ENCODE assay signal across 8 cellular contexts in the genomic region with DNA sequence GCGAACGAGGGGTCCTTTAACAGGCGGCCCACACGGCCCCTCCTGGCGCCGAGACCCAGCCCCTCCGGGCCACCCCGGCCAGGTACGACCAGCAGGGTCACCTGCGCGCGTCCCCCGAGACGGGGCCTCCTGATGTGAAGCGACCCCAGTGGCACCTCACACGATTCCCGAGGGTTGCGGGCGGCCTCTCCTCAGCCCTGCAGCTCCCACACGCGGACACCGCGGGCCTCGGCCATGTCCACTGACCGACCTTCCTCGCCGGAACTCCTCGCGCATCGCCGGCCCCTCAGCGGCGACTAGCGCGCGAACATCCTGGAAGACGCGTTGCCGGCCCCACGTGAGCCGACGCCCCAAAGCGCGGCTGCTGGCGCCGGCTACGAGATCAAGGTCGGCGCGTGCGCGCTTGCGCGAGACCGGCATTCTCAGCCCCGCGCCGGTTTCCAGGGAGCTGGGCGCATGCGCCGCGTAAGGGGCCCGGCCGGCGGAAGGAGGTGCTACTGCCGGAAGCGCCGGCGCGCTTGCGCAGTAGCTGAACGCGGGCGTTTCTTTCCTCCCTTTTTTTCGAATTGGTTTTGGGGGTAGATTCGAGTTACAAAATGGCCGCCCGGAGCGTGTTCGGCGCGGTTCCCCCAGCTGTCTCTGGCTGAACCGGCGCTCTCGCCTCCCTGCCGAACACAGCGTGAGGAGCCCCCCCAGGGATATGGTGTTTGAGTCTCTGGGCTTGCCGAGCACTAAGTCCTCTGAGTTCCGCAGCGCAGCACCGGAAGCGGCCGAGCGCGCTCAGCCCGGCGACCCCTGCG. TPM values are rescaled to one million over a fixed set of nuclear protein-coding genes. Genes with fewer than 3 reads are reported as not detected.
A peak's percentile ranks its signal among the peaks of the same experiment; 100 is the strongest.
DNase-seq lines count a peak whose midpoint lies in the region; ATAC-seq and TF ChIP-seq lines count a peak whose summit lies in the region.

A gene with protein sequence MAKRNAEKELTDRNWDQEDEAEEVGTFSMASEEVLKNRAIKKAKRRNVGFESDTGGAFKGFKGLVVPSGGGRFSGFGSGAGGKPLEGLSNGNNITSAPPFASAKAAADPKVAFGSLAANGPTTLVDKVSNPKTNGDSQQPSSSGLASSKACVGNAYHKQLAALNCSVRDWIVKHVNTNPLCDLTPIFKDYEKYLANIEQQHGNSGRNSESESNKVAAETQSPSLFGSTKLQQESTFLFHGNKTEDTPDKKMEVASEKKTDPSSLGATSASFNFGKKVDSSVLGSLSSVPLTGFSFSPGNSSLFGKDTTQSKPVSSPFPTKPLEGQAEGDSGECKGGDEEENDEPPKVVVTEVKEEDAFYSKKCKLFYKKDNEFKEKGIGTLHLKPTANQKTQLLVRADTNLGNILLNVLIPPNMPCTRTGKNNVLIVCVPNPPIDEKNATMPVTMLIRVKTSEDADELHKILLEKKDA (plus strand): TSS at position 509 of the 800 bp plus-strand sequence. CDS start 4,253 bp downstream, outside the sequence.

- WGBS in right lobe of liver (ENCODE audit: insufficient coverage, low coverage, low lambda C conversion rate, missing lambda C conversion rate) = 0% methylated on average over 7 of the region's 98 CpGs

- peak within 1 kb of the TSS; percentile 86 to 96 for H3K4me3 Mint-ChIP-seq in CD14-positive monocyte

- peak within 1 kb of the TSS; percentile 90 to 98 (median 96) for H3K27ac Mint-ChIP-seq in CD14-positive monocyte

- H3K36me3 ChIP-seq in right lobe of liver = peaks cover 0 to 19% (median 7%) of the 10 kb centered on the region in 4 donors

- TF ChIP-seq CTCF in CD14-positive monocyte (IDR thresholded peaks at IDR 0.05) (no peak), right lobe of liver (IDR thresholded peaks at IDR 0.05) (peak in 1 of 4 donors; percentile 7)

- no peaks in the 10 kb centered on the region for H3K9me3 Mint-ChIP-seq in CD14-positive monocyte

- H3K27me3 ChIP-seq in right lobe of liver = no peaks in the 10 kb centered on the region

- H3K36me3 Mint-ChIP-seq in CD14-positive monocyte = peaks cover 15 to 28% of the 10 kb centered on the region in 2 donors

- H3K4me1 Mint-ChIP-seq in CD14-positive monocyte = peaks cover 70% of the 10 kb centered on the region

- peak within 1 kb of the TSS; percentile 60 to 74 (median 63) for H3K4me3 ChIP-seq in right lobe of liver

- no peaks in the 10 kb centered on the region for H3K27me3 Mint-ChIP-seq in CD14-positive monocyte (ENCODE audit: low read depth in 3 of 3)

- intact Hi-C loops in CD14-positive monocyte (cut with micrococcal nuclease) = loop anchor here in 1 of 2 donors (10.0 kb wide), 1 partner anchor 881 kb away; no protein-coding TSS in a partner anchor
- intact Hi-C loops in right lobe of liver (cut with DNase I) = no loop called here

- H3K9me3 ChIP-seq in right lobe of liver = no peaks in the 10 kb centered on the region

- TF ChIP-seq POLR2A in right lobe of liver (IDR thresholded peaks at IDR 0.05) = peak; percentile 94

- ATAC-seq in GM19372 (IDR thresholded peaks at IDR 0.05; ENCODE audit: low read depth, unreplicated experiment) = peak; percentile 87
- peak; percentile 56 for ATAC-seq in HG03558 (IDR thresholded peaks at IDR 0.05; ENCODE audit: extremely low read depth, unreplicated experiment)
- ATAC-seq in right lobe of liver = peak; percentile 69 to 84 (median 82)

- H3K4me1 ChIP-seq in right lobe of liver = peaks cover 0 to 52% (median 15%) of the 10 kb centered on the region in 4 donors

- peak within 1 kb of the TSS; percentile 73 to 89 (median 88) for H3K27ac ChIP-seq in right lobe of liver

- DNase-seq in CD14-positive monocyte (ENCODE audit: low spot score) (peak; percentile 94), NCI-H774 (lab: John Stamatoyannopoulos, UW) (peak; percentile 82), dermis microvascular lymphatic vessel endothelial cell (ENCODE audit: low read depth in 2 of 2) (peak; percentile 93 to 97), right lobe of liver (peak; percentile 96 to 97 (median 96))
- DNase-seq in activated CD4-positive, alpha-beta T cell treated with anti-CD3 and anti-CD28 coated beads, Interleukin-2, amount 50 U/mL, for 4 hours = peak; percentile 90 to 93
- DNase-seq in stimulated activated CD4-positive, alpha-beta T cell treated with anti-CD3 and anti-CD28 coated beads, Interleukin-4, amount 100 ng/mL, for 4 hours = peak; percentile 96

RNA-seq across cellular contexts. Expression of the gene that starts here (rescaled TPM):
- 10 to 100 TPM; 23.4 to 28.4 TPM for polyA plus RNA-seq in CD14-positive monocyte
- total RNA-seq in dermis microvascular lymphatic vessel endothelial cell (45.6 and 49.2 TPM in 2 replicates), right lobe of liver (10 to 100 TPM; 26.4 to 57.2 (median 31.4) TPM)

Comparison
In these comparisons a context has a peak if more than half of its experiments do, and no peak if none do; other contexts are left out.
1. Peak in every context shown above with its lines: DNase-seq, ATAC-seq, H3K4me3 ChIP-seq and H3K27ac ChIP-seq.